Comparison of ENCODE assay signal across 17 cellular contexts in genomic region chr9:3830296-3830695, GRCh38.
DNase-seq lines count a peak whose midpoint lies in the region; ATAC-seq lines count a peak whose summit lies in the region.
"Had no signal": no experiment of that assay in that cellular context is flagged by ENCODE, and none has a peak within 500 bp of the region (broad histone marks: within the 10 kb centered on the region; RNA-seq: fewer than 3 reads in every experiment).

No MANE protein-coding gene starts in this region.

- peaks cover 8 to 25% (median 16%) of the 10 kb centered on the region in 10 experiments; a peak in 19 of 20 replicates for H3K4me1 ChIP-seq in BLaER1 treated with 17β-estradiol and CSF1 and Interleukin-3, amounts not matched to agents 10 nM and 100 nM
- H3K4me1 ChIP-seq: SJCRH30 had no signal

- peak overlapping the region in 6 of 11 experiments; percentile 6 to 54 (median 23); a peak in 8 of 22 replicates for H3K4me2 ChIP-seq in BLaER1 treated with 17β-estradiol and CSF1 and Interleukin-3, amounts not matched to agents 10 nM and 100 nM
- H3K4me2 ChIP-seq: PC-9 had no signal

- no peak overlapping the region for H3K9ac ChIP-seq in BLaER1 treated with 17β-estradiol and CSF1 and Interleukin-3, amounts not matched to agents 10 nM and 100 nM

- peak overlapping the region in 4 of 11 experiments; percentile 0 to 58 (median 30); a peak in 5 of 22 replicates for H3K27ac ChIP-seq in BLaER1 treated with 17β-estradiol and CSF1 and Interleukin-3, amounts not matched to agents 10 nM and 100 nM
- H3K27ac ChIP-seq: PC-9, SJCRH30 had no signal

- DNase-seq in OCI-M1 (lab: John Stamatoyannopoulos, UW) (peak; percentile 79), dermis blood vessel endothelial cell (peak; percentile 3), kidney tubule cell (ENCODE audit: low spot score) (peak; percentile 78), amniotic stem cell (lab: John Stamatoyannopoulos, UW) (no peak), COLO668 (lab: John Stamatoyannopoulos, UW; ENCODE audit: unreplicated experiment) (no peak)
- DNase-seq: CD8-positive, alpha-beta T cell; KG1; MV-4-11; NCI-H187; NCI-H2107; NCI-H226; NCI-H524; NCI-H82; PC-9; SJCRH30 had no signal

- H3K36me3 ChIP-seq in BLaER1 treated with 17β-estradiol and CSF1 and Interleukin-3, amounts not matched to agents 10 nM and 100 nM = no peaks in the 10 kb centered on the region; a peak in 1 of 22 replicates
- H3K36me3 ChIP-seq: SJCRH30 had no signal

- no peak for ATAC-seq in GM18517 (IDR thresholded peaks at IDR 0.05; ENCODE audit: unreplicated experiment)
- ATAC-seq: CD8-positive, alpha-beta T cell had no signal

- H3K4me3 ChIP-seq in BLaER1 treated with 17β-estradiol and CSF1 and Interleukin-3, amounts not matched to agents 10 nM and 100 nM = no peak overlapping the region
- H3K4me3 ChIP-seq: PC-9, SJCRH30 had no signal

- no peaks in the 10 kb centered on the region for H3K27me3 ChIP-seq in BLaER1 treated with 17β-estradiol and CSF1 and Interleukin-3, amounts not matched to agents 10 nM and 100 nM
- H3K27me3 ChIP-seq: SJCRH30 had no signal

- peaks cover 0 to 17% (median 7%) of the 10 kb centered on the region in 11 experiments; a peak in 4 of 22 replicates for H3K9me3 ChIP-seq in BLaER1 treated with 17β-estradiol and CSF1 and Interleukin-3, amounts not matched to agents 10 nM and 100 nM (replicated peaks in 1 of 11)
- H3K9me3 ChIP-seq: SJCRH30 had no signal

- no peaks in the 10 kb centered on the region for H4K20me1 ChIP-seq in BLaER1 treated with 17β-estradiol and CSF1 and Interleukin-3, amounts not matched to agents 10 nM and 100 nM

Comparison
In these comparisons a context has a peak if more than half of its experiments do, and no peak if none do; other contexts are left out.
1. DNase-seq: peak in OCI-M1 (single experiment), dermis blood vessel endothelial cell (single experiment) and kidney tubule cell (single experiment); none in amniotic stem cell (single experiment) and COLO668 (single experiment).